Comparison of ENCODE assay signal across 8 cellular contexts in genomic region chr1:120131611-120132399, GRCh38. TPM values are rescaled to one million over a fixed set of nuclear protein-coding genes. Genes with fewer than 3 reads are reported as not detected.
A peak's percentile ranks its signal among the peaks of the same experiment; 100 is the strongest.
DNase-seq lines count a peak whose midpoint lies in the region; ATAC-seq and TF ChIP-seq lines count a peak whose summit lies in the region.
"Not testable (repeated sequence)": the region's sequence is repeated elsewhere in the genome, so short reads cannot be mapped to it uniquely, and the experiment has no call there.

No MANE protein-coding gene starts in this region.

- not testable (repeated sequence) for H3K79me1 ChIP-seq in neuronal stem cell (ENCODE audit: low read depth, low read length)

- not testable (repeated sequence) for H3K79me2 ChIP-seq in GM23248 (ENCODE audit: insufficient read depth)

- H2AFZ ChIP-seq in GM23248 (peak overlapping the region; percentile 14; the same call in 1 of the 2 replicates), neuronal stem cell (ENCODE audit: low read length) (peak overlapping the region; percentile 40)

- H3K14ac ChIP-seq in neuronal stem cell (ENCODE audit: low read length), result not testable (repeated sequence)

- H3K27ac Mint-ChIP-seq in brain, result peak overlapping the region in 3 of 5 experiments; percentile 66 to 91 (median 85)
- peak overlapping the region; percentile 36 for H3K27ac Mint-ChIP-seq in type B pancreatic cell

- not testable (repeated sequence) for H4K8ac ChIP-seq in neuronal stem cell (ENCODE audit: low read depth, low read length)

- not testable (repeated sequence) for H3K36me3 Mint-ChIP-seq in brain, type B pancreatic cell

- H3K4me3 ChIP-seq in GM12865 (ENCODE audit: low read depth, low read length); SJSA1; neuronal stem cell (ENCODE audit: low read length in 2 of 2): not testable (repeated sequence)
- H3K4me3 ChIP-seq in GM23248, result peak overlapping the region; percentile 51

- H3K4me2 ChIP-seq in GM23248 (ENCODE audit: unreplicated experiment), result peak overlapping the region; percentile 82
- H3K4me2 ChIP-seq in neuronal stem cell (ENCODE audit: insufficient read depth, low read length, poor library complexity, severe bottlenecking), result not testable (repeated sequence)

- not testable (repeated sequence) for H3K18ac ChIP-seq in neuronal stem cell (ENCODE audit: low read length)

- intact Hi-C loops in left ventricle myocardium superior (cut with micrococcal nuclease), result not testable (repeated sequence)

- H2BK120ac ChIP-seq in neuronal stem cell (ENCODE audit: low read depth, low read length), result not testable (repeated sequence)

- H2BK12ac ChIP-seq in neuronal stem cell (ENCODE audit: low read length), result not testable (repeated sequence)

- not testable (repeated sequence) for H3K9me3 ChIP-seq in GM23248 (ENCODE audit: low read depth); SJSA1 (replicated peaks); neuronal stem cell (replicated peaks in 1 of 2; ENCODE audit: control insufficient read depth in 2 of 2, insufficient read depth in 1 of 2, low read depth in 1 of 2, low read length in 2 of 2)

- in situ Hi-C loops in GM23248 (cut with MboI), result not testable (repeated sequence)

- not testable (repeated sequence) for H3K36me3 ChIP-seq in GM23248 (ENCODE audit: low read depth); SJSA1; neuronal stem cell (replicated peaks in 1 of 2; ENCODE audit: control insufficient read depth in 2 of 2, insufficient read depth in 2 of 2, low read length in 2 of 2)

- H4K91ac ChIP-seq in neuronal stem cell (ENCODE audit: low read depth, low read length, poor library complexity), result not testable (repeated sequence)

- WGBS in GM23248 (ENCODE audit: low coverage in 1 of 2, low lambda C conversion rate in 2 of 2, missing lambda C conversion rate in 2 of 2), 2 experiments, result 6 to 7% methylated on average over 6 to 9 of the region's 10 CpGs
- WGBS in neuronal stem cell (ENCODE audit: extremely low coverage in 2 of 2, insufficient read length in 2 of 2, insufficient replicate concordance in 1 of 2), 2 donors, result no CpG with 5 or more reads among the region's 10 CpGs

- H2BK15ac ChIP-seq in neuronal stem cell (ENCODE audit: low read length), result not testable (repeated sequence)

- not testable (repeated sequence) for H3K23ac ChIP-seq in neuronal stem cell (ENCODE audit: low read depth, low read length, poor library complexity)

- H3K4me3 Mint-ChIP-seq in brain, result peak overlapping the region in 1 of 5 experiments; percentile 68
- not testable (repeated sequence) for H3K4me3 Mint-ChIP-seq in type B pancreatic cell

- H3K4ac ChIP-seq in neuronal stem cell (ENCODE audit: low read length), result not testable (repeated sequence)

- peak overlapping the region; percentile 48 for H3K9ac ChIP-seq in GM23248
- not testable (repeated sequence) for H3K9ac ChIP-seq in neuronal stem cell (ENCODE audit: low read depth, low read length, poor library complexity)

- TF ChIP-seq CTCF in GM12865 (IDR thresholded peaks at IDR 0.05; ENCODE audit: insufficient read depth, low read depth, low read length, missing control alignments); brain (conservative IDR thresholded peaks at IDR 0.05); type B pancreatic cell (conservative IDR thresholded peaks at IDR 0.05): not testable (repeated sequence)

- peak; percentile 88 for ATAC-seq in HG03460 (IDR thresholded peaks at IDR 0.05; ENCODE audit: unreplicated experiment)
- peak; percentile 96 for ATAC-seq in left ventricle myocardium superior

- not testable (repeated sequence) for H3K27me3 Mint-ChIP-seq in brain, type B pancreatic cell

- not testable (repeated sequence) for H2AK5ac ChIP-seq in neuronal stem cell (ENCODE audit: low read depth, low read length)

- not testable (repeated sequence) for H3K4me1 Mint-ChIP-seq in brain; type B pancreatic cell (ENCODE audit: unreplicated experiment)

- peaks cover 17% of the 10 kb centered on the region for H3F3A ChIP-seq in GM23248 (ENCODE audit: insufficient read depth)

- H2BK5ac ChIP-seq in neuronal stem cell (ENCODE audit: low read length), result not testable (repeated sequence)

- H3K4me1 ChIP-seq in GM23248 (ENCODE audit: insufficient read depth), result peaks cover 11% of the 10 kb centered on the region
- not testable (repeated sequence) for H3K4me1 ChIP-seq in SJSA1 (replicated peaks); neuronal stem cell (ENCODE audit: control insufficient read depth in 2 of 2, insufficient read depth in 1 of 2, low read depth in 1 of 2, low read length in 2 of 2)

- H3K9me3 Mint-ChIP-seq in brain, type B pancreatic cell: not testable (repeated sequence)

- not testable (repeated sequence) for H4K20me1 ChIP-seq in GM23248 (ENCODE audit: insufficient read depth)

- H3K27ac ChIP-seq in GM23248, result peak overlapping the region; percentile 81
- H3K27ac ChIP-seq in SJSA1; neuronal stem cell (replicated peaks; ENCODE audit: low read length): not testable (repeated sequence)

- peak; percentile 19 for DNase-seq in GM12865 (ENCODE audit: low read depth)
- peak; percentile 80 for DNase-seq in GM23248
- peak; percentile 46 to 61 for DNase-seq in SJSA1 (ENCODE audit: low read depth in 1 of 2, low spot score in 2 of 2)
- peak; percentile 67 for DNase-seq in left ventricle myocardium superior
- not testable (repeated sequence) for DNase-seq in neuronal stem cell (ENCODE audit: low spot score)
- peak; percentile 68 for DNase-seq in type B pancreatic cell (ENCODE audit: extremely low spot score, unreplicated experiment)

- not testable (repeated sequence) for H3K9me2 ChIP-seq in GM23248 (ENCODE audit: insufficient read depth)

- H3K27me3 ChIP-seq in GM23248 (replicated peaks; ENCODE audit: insufficient read depth); SJSA1 (replicated peaks); neuronal stem cell (ENCODE audit: control insufficient read depth in 3 of 3, insufficient read depth in 3 of 3, low read depth in 1 of 3, low read length in 3 of 3): not testable (repeated sequence)

RNA-seq across cellular contexts. Expression of gene SEC22B, which starts 44.5 kb away (rescaled TPM):
- 62.1 and 68.1 TPM in 2 replicates for total RNA-seq in GM23248 (2014; rRNA removed; shearing (Covaris generic))
- 101 TPM in 2 replicates for polyA plus RNA-seq in GM23248 (2016; fragmentation: Nextera tagmentation; extraction: Ambion mirVana)
- total RNA-seq in SJSA1 (2014; rRNA removed; shearing (Covaris generic)), result 31.0 and 40.8 TPM in 2 replicates
- 14.2 TPM for polyA plus RNA-seq in brain (ENCODE audit: insufficient read depth, low read depth, low replicate concordance)
- 14.0 TPM for total RNA-seq in left ventricle myocardium superior
- 13.2 TPM for polyA plus RNA-seq in neuronal stem cell (2013, experiment 1 of 2)
- 13.4 TPM for polyA plus RNA-seq in neuronal stem cell (2013, experiment 2 of 2)
- total RNA-seq in type B pancreatic cell (ENCODE audit: low replicate concordance), result 24.3 and 30.0 TPM in 2 replicates
